Comparison of ENCODE assay signal across 9 cellular contexts in genomic region chr11:1633864-1634263, GRCh38. TPM values are rescaled to one million over a fixed set of nuclear protein-coding genes. Genes with fewer than 3 reads are reported as not detected.
"Had no signal": no experiment of that assay in that cellular context is flagged by ENCODE, and none has a peak within 500 bp of the region (broad histone marks: within the 10 kb centered on the region; RNA-seq: fewer than 3 reads in every experiment).

No MANE protein-coding gene starts in this region.

- FAIRE-seq: H54, HTR-8/SVneo, K562 had no signal

- H2AFZ ChIP-seq: GM23248 had no signal

- H3K4me3 ChIP-seq: GM23248, K562 had no signal

- H3K27ac ChIP-seq: GM23248 had no signal

- ATAC-seq: K562 had no signal

- H3K9ac ChIP-seq: GM23248 had no signal

- DNase-seq: GM23248, GOT3, H9, HCEC 1CT, IMR-90 had no signal

RNA-seq across cellular contexts. Expression of gene KRTAP5-5, which starts 4.3 kb away (rescaled TPM):
- total RNA-seq: GM23248, H9, HT-29, IMR-90, K562 had no signal
- polyA plus RNA-seq: GM23248, IMR-90, K562 had no signal

RNA-seq across cellular contexts. Expression of gene KRTAP5-4, which starts 11.9 kb away (rescaled TPM):
- total RNA-seq: GM23248, H9, HT-29, IMR-90, K562 had no signal
- polyA plus RNA-seq: GM23248, IMR-90, K562 had no signal

RNA-seq across cellular contexts. Expression of gene KRTAP5-3, which starts 25.6 kb away (rescaled TPM):
- total RNA-seq: GM23248, H9, HT-29, IMR-90, K562 had no signal
- polyA plus RNA-seq: GM23248, IMR-90, K562 had no signal

RNA-seq across cellular contexts. Expression of gene KRTAP5-2, which starts 35.8 kb away (rescaled TPM):
- total RNA-seq: GM23248, H9, HT-29, IMR-90, K562 had no signal
- polyA plus RNA-seq: GM23248, IMR-90, K562 had no signal

RNA-seq across cellular contexts. Expression of gene KRTAP5-1, which starts 48.8 kb away (rescaled TPM):
- total RNA-seq: GM23248, H9, HT-29, IMR-90, K562 had no signal
- polyA plus RNA-seq: GM23248, IMR-90, K562 had no signal
